18 cellular contexts compared by ENCODE assay signal in the genomic region with DNA sequence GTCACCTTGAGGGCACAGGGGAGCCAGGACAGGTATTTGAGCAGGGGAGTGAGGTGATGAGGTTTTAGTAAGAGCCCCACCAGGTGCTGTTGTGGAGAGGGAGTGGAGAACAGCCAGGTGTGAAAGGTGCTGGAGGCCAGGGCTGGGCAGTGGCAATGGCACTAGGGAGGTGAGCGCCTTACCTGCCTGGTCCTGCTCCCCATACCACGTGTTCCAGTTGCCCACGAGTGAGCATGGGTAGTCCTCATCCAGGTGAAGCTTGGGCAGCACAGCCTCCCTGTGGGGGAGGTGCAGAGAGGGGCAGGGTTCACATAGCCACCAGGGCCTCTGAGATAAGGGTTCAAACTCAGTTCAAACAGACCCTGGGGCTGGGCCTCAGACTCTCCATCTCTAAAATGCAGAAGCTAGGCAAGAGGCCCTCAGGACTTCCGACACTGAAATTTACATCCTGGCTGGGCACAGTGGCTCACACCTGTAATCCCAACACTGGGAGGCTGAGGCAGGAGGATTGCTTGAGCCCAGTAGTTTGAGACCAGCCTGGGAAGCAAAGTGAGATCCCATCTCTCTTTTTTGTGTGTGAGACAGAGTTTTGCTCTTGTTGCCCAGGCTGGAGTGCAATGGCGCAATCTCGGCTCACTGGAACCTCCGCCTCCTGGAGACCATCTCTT. TPM values are rescaled to one million over a fixed set of nuclear protein-coding genes. Genes with fewer than 3 reads are reported as not detected.
DNase-seq lines count a peak whose midpoint lies in the region; ATAC-seq and TF ChIP-seq lines count a peak whose summit lies in the region.
"Had no signal": no experiment of that assay in that cellular context is flagged by ENCODE, and none has a peak within 500 bp of the region (broad histone marks: within the 10 kb centered on the region; RNA-seq: fewer than 3 reads in every experiment).

No MANE protein-coding gene starts in this region.

- DNase-seq in CD4-positive, CD25-positive, alpha-beta regulatory T cell: no peak
- no peak for DNase-seq in central memory CD8-positive, alpha-beta T cell (ENCODE audit: low spot score in 2 of 2)
- DNase-seq in mesothelial cell of epicardium (ENCODE audit: low spot score in 2 of 2, unreplicated experiment in 2 of 2): no peak
- DNase-seq in activated CD8-positive, alpha-beta memory T cell treated with anti-CD3 and anti-CD28 coated beads for 24 hours: no peak
- DNase-seq in activated CD4-positive, alpha-beta T cell treated with anti-CD3 and anti-CD28 coated beads for 48 hours: no peak
- no peak for DNase-seq in UCSD-AML1 (lab: John Stamatoyannopoulos, UW; ENCODE audit: unreplicated experiment)
- DNase-seq: CD4-positive, alpha-beta memory T cell; DMS79; MV-4-11; NCI-H1694 treated with DMSO at 0.1 percent for 48 hours; NCI-H748 treated with DMSO at 0.1 percent for 48 hours; NK-92 treated with Interleukin-12 subunit alpha and Interleukin-12 subunit beta, amount 100 ng/mL, for 24 hours had no signal

- TF ChIP-seq CTCF in HEK293 (tag by site-specific recombination; IDR thresholded peaks at IDR 0.05) (no peak), mesothelial cell of epicardium (IDR thresholded peaks at IDR 0.05; ENCODE audit: unreplicated experiment) (no peak)

- peaks cover 4% of the 10 kb centered on the region for H3K27me3 Mint-ChIP-seq in CD4-positive, CD25-positive, alpha-beta regulatory T cell
- H3K27me3 Mint-ChIP-seq in central memory CD8-positive, alpha-beta T cell: no peaks in the 10 kb centered on the region
- no peaks in the 10 kb centered on the region for H3K27me3 Mint-ChIP-seq in mesothelial cell of epicardium (ENCODE audit: low read depth)
- H3K27me3 Mint-ChIP-seq: CD4-positive, alpha-beta memory T cell had no signal

- no peak overlapping the region for H3K27ac ChIP-seq in CD4-positive, CD25-positive, alpha-beta regulatory T cell (ENCODE audit: insufficient read depth, low read length, poor library complexity, severe bottlenecking)
- no peak overlapping the region for H3K27ac ChIP-seq in HEK293 (ENCODE audit: extremely low read depth, low read depth, low read length)
- H3K27ac ChIP-seq: KMS-11 had no signal

- H3K36me3 Mint-ChIP-seq in CD4-positive, CD25-positive, alpha-beta regulatory T cell: peaks cover 25% of the 10 kb centered on the region
- peaks cover 21% of the 10 kb centered on the region for H3K36me3 Mint-ChIP-seq in central memory CD8-positive, alpha-beta T cell (ENCODE audit: insufficient read depth)
- H3K36me3 Mint-ChIP-seq in mesothelial cell of epicardium: peaks cover 24% of the 10 kb centered on the region

- ATAC-seq in CD4-positive, CD25-positive, alpha-beta regulatory T cell (ENCODE audit: low read depth in 2 of 2): no peak
- no peak for ATAC-seq in central memory CD8-positive, alpha-beta T cell (replicated peaks; ENCODE audit: extremely low read depth, poor library complexity, severe bottlenecking)
- ATAC-seq in GM19324 (IDR thresholded peaks at IDR 0.05; ENCODE audit: low FRiP score, unreplicated experiment): no peak
- ATAC-seq: GM23338, HCT116, Right ventricle myocardium inferior had no signal

- no peaks in the 10 kb centered on the region for H3K9me3 ChIP-seq in CD4-positive, CD25-positive, alpha-beta regulatory T cell (ENCODE audit: control insufficient read depth in 2 of 2, low read length in 2 of 2)
- H3K9me3 ChIP-seq in HEK293 (ENCODE audit: control insufficient read depth, insufficient read depth, low read depth, low read length): no peaks in the 10 kb centered on the region

- peaks cover 16% of the 10 kb centered on the region for H3K36me3 ChIP-seq in CD4-positive, CD25-positive, alpha-beta regulatory T cell (ENCODE audit: control insufficient read depth, insufficient read depth, low read length)
- H3K36me3 ChIP-seq in HEK293 (ENCODE audit: control insufficient read depth in 2 of 2, insufficient read depth in 1 of 2, low read length in 2 of 2): peaks cover 38 to 49% of the 10 kb centered on the region in 2 experiments; a peak in 2 of 3 replicates

- H3K4me1 Mint-ChIP-seq in CD4-positive, CD25-positive, alpha-beta regulatory T cell: peaks cover 0 to 4% (median 0%) of the 10 kb centered on the region in 4 donors
- no peaks in the 10 kb centered on the region for H3K4me1 Mint-ChIP-seq in central memory CD8-positive, alpha-beta T cell
- no peaks in the 10 kb centered on the region for H3K4me1 Mint-ChIP-seq in mesothelial cell of epicardium
- H3K4me1 Mint-ChIP-seq: CD4-positive, alpha-beta memory T cell; GM23338 had no signal

- peak overlapping the region in 2 of 3 donors; percentile 10 to 63 for H3K27ac Mint-ChIP-seq in CD4-positive, CD25-positive, alpha-beta regulatory T cell
- H3K27ac Mint-ChIP-seq in central memory CD8-positive, alpha-beta T cell (ENCODE audit: low read depth): peak overlapping the region; percentile 36
- peak overlapping the region; percentile 41 for H3K27ac Mint-ChIP-seq in mesothelial cell of epicardium
- H3K27ac Mint-ChIP-seq: CD4-positive, alpha-beta memory T cell; GM23338 had no signal

- POLR2A ChIA-PET in HEK293 (lab: Yijun Ruan, JAX): interaction anchor here (0.8 kb wide), 1 partner anchor 9 kb away, joined by 4 read pairs; no protein-coding TSS in a partner anchor

- H3K4me1 ChIP-seq in CD4-positive, CD25-positive, alpha-beta regulatory T cell (ENCODE audit: control insufficient read depth, insufficient read depth, low read length, poor library complexity, severe bottlenecking): no peaks in the 10 kb centered on the region
- H3K4me1 ChIP-seq in HEK293 (ENCODE audit: control insufficient read depth, insufficient read depth, low read length): no peaks in the 10 kb centered on the region

- CTCF ChIA-PET in HEK293 (lab: Yijun Ruan, JAX): interaction anchor here (2.5 kb wide), 1 partner anchor 16 kb away, joined by 6 read pairs; the partner anchor contains the start of gene THOC5

- no peaks in the 10 kb centered on the region for H3K27me3 ChIP-seq in CD4-positive, CD25-positive, alpha-beta regulatory T cell (ENCODE audit: control insufficient read depth, insufficient read depth, low read length)

- H3K4me3 ChIP-seq in CD4-positive, CD25-positive, alpha-beta regulatory T cell (ENCODE audit: low read depth, low read length): no peak overlapping the region
- H3K4me3 ChIP-seq in HEK293 (ENCODE audit: low read depth, low read length): no peak overlapping the region
- H3K4me3 ChIP-seq: GM23338 had no signal

- H3K9me3 Mint-ChIP-seq in CD4-positive, CD25-positive, alpha-beta regulatory T cell: no peaks in the 10 kb centered on the region
- no peaks in the 10 kb centered on the region for H3K9me3 Mint-ChIP-seq in central memory CD8-positive, alpha-beta T cell
- H3K9me3 Mint-ChIP-seq in mesothelial cell of epicardium: no peaks in the 10 kb centered on the region
- H3K9me3 Mint-ChIP-seq: CD4-positive, alpha-beta memory T cell; GM23338 had no signal

- H3K4me3 Mint-ChIP-seq in CD4-positive, CD25-positive, alpha-beta regulatory T cell: no peak overlapping the region
- no peak overlapping the region for H3K4me3 Mint-ChIP-seq in central memory CD8-positive, alpha-beta T cell
- no peak overlapping the region for H3K4me3 Mint-ChIP-seq in mesothelial cell of epicardium
- H3K4me3 Mint-ChIP-seq: CD4-positive, alpha-beta memory T cell; GM23338 had no signal

TF ChIP-seq in HEK293, 187 proteins besides CTCF, POLR2A, EP300 and RAD21:
- TF ChIP-seq, protein P1, sequence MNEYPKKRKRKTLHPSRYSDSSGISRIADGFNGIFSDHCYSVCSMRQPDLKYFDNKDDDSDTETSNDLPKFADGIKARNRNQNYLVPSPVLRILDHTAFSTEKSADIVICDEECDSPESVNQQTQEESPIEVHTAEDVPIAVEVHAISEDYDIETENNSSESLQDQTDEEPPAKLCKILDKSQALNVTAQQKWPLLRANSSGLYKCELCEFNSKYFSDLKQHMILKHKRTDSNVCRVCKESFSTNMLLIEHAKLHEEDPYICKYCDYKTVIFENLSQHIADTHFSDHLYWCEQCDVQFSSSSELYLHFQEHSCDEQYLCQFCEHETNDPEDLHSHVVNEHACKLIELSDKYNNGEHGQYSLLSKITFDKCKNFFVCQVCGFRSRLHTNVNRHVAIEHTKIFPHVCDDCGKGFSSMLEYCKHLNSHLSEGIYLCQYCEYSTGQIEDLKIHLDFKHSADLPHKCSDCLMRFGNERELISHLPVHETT (tag by site-specific recombination; IDR thresholded peaks at IDR 0.05): no peak
- peak; percentile 13; the same call in 1 of the 2 replicates for TF ChIP-seq ZNF341 (tag by site-specific recombination; IDR thresholded peaks at IDR 0.05; ENCODE audit: low read depth)

RNA-seq across cellular contexts. Expression of gene NIPSNAP1, which starts 11.8 kb away (rescaled TPM):
- 26.9 TPM for total RNA-seq in CD4-positive, CD25-positive, alpha-beta regulatory T cell
- 10 to 100 TPM; 48.5 to 61.9 (median 54.5) TPM for polyA plus RNA-seq in CD4-positive, CD25-positive, alpha-beta regulatory T cell
- total RNA-seq in mesothelial cell of epicardium: 134 to 138 TPM (median 137 TPM) in 3 replicates

RNA-seq across cellular contexts. Expression of gene THOC5, which starts 15.6 kb away (rescaled TPM):
- 54.0 TPM for total RNA-seq in CD4-positive, CD25-positive, alpha-beta regulatory T cell
- 10 to 100 TPM; 27.8 to 33.7 (median 30.7) TPM for polyA plus RNA-seq in CD4-positive, CD25-positive, alpha-beta regulatory T cell
- total RNA-seq in mesothelial cell of epicardium: 44.8 to 59.6 TPM (median 47.8 TPM) in 3 replicates

RNA-seq across cellular contexts. Expression of gene NF2, which starts 34.3 kb away (rescaled TPM):
- total RNA-seq in CD4-positive, CD25-positive, alpha-beta regulatory T cell: 31.6 TPM
- polyA plus RNA-seq in CD4-positive, CD25-positive, alpha-beta regulatory T cell: 10 to 100 TPM; 16.4 to 20.0 (median 18.5) TPM
- total RNA-seq in mesothelial cell of epicardium: 41.8 to 42.1 TPM (median 42.0 TPM) in 3 replicates
